ENCODE assay signal across 8 cellular contexts in the genomic region with DNA sequence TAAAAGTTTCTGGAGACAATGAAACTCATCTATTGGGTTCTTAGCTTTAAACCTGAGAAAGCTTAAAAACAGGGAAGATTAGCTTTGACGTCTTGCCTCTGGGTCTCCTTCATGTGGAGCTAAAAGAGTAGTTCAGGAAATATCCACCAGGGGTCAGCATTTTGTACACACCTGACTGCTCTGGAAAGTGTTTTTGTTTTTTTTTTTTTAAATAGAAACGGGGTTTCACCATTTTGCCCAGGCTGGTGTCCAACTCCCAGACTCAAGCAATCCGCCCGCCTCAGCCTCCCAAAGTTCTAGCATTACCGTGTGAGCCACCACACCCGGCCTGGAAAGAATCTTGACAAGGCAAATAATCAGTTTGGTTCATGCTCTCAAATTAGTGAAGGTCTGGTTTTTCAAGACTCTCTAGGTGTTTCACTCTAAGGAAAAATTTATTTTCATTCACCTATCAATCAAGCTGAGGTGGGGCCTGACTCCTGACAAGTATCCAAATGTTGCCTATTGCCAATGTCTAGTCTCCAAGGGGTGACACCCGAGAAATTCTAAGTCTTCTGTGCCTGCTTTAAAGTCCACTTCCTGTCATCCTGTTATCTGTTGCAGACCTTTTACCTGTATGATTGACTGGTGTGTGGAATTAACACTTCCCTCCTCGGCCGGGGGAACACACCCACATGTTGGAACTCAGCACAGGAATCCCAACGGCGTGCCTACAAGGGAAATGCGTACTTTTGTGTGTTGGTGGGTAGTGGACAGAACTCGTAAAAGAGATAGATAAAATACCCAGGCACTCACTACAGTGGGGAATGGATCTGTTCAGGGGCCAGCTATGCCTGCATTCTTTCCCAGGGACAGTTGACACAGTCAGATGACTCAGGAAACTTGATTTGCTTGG. TPM values are rescaled to one million over a fixed set of nuclear protein-coding genes. Genes with fewer than 3 reads are reported as not detected.
DNase-seq lines count a peak whose midpoint lies in the region; ATAC-seq and TF ChIP-seq lines count a peak whose summit lies in the region.

No MANE protein-coding gene starts in this region.

- intact Hi-C loops in stomach (cut with DNase I; ENCODE audit: low total_unique reads), result loop anchor here (5.0 to 10.0 kb wide), 2 partner anchors 64 to 236 kb away; no protein-coding TSS in a partner anchor

- no peaks in the 10 kb centered on the region for H3K9me3 ChIP-seq in DND-41 (ENCODE audit: insufficient read depth, low read length, severe bottlenecking)
- no peaks in the 10 kb centered on the region for H3K9me3 ChIP-seq in stomach

- H3K27me3 ChIP-seq in DND-41 (ENCODE audit: insufficient read depth, low read length, poor library complexity) (no peaks in the 10 kb centered on the region), stomach (no peaks in the 10 kb centered on the region)

- no peak for TF ChIP-seq POLR2A in stomach (IDR thresholded peaks at IDR 0.05)

- WGBS in stomach, 5 donors, result 24 to 31% (median 26%) methylated on average over 13 of the region's 13 CpGs

- no peak overlapping the region for H3K27ac ChIP-seq in DND-41 (ENCODE audit: low read length)
- peak overlapping the region in 3 of 5 donors; percentile 36 to 68 (median 40) for H3K27ac ChIP-seq in stomach

- peak overlapping the region in 1 of 2 experiments; percentile 15; a peak in 1 of 4 replicates for H3K4me3 ChIP-seq in DND-41 (ENCODE audit: low read depth in 1 of 2, low read length in 2 of 2)
- no peak overlapping the region for H3K4me3 ChIP-seq in stomach

- H3K27ac Mint-ChIP-seq in central memory CD8-positive, alpha-beta T cell (ENCODE audit: low read depth), result no peak overlapping the region

- no peak for TF ChIP-seq EP300 in stomach (IDR thresholded peaks at IDR 0.05)

- H3K36me3 ChIP-seq in DND-41 (ENCODE audit: insufficient read depth, low read length) (no peaks in the 10 kb centered on the region), stomach (peaks cover 0 to 2% (median 0%) of the 10 kb centered on the region in 4 donors)

- H3K4me1 ChIP-seq in DND-41 (ENCODE audit: insufficient read depth, low read length), result peaks cover 6% of the 10 kb centered on the region
- peaks cover 0 to 11% (median 7%) of the 10 kb centered on the region in 4 donors for H3K4me1 ChIP-seq in stomach

- H2AFZ ChIP-seq in DND-41 (ENCODE audit: low read depth, low read length), result peak overlapping the region; percentile 71

- no peaks in the 10 kb centered on the region for H3K27me3 Mint-ChIP-seq in central memory CD8-positive, alpha-beta T cell

- H3K4me1 Mint-ChIP-seq in central memory CD8-positive, alpha-beta T cell, result peaks cover 17% of the 10 kb centered on the region

- H3K36me3 Mint-ChIP-seq in central memory CD8-positive, alpha-beta T cell (ENCODE audit: insufficient read depth), result no peaks in the 10 kb centered on the region

- TF ChIP-seq CTCF in DND-41 (IDR thresholded peaks at IDR 0.05; ENCODE audit: borderline replicate concordance, extremely low read depth, low read length, poor library complexity, severe bottlenecking) (peak; percentile 82), stomach (IDR thresholded peaks at IDR 0.05) (peak in 6 of 7 experiments; percentile 27 to 90 (median 81))

- ATAC-seq in DND-41 (ENCODE audit: insufficient read depth, low read depth) (peak; percentile 85), GM21825 (IDR thresholded peaks at IDR 0.05; ENCODE audit: unreplicated experiment) (peak; percentile 68)
- peak; percentile 65 for ATAC-seq in central memory CD8-positive, alpha-beta T cell (replicated peaks; ENCODE audit: extremely low read depth, poor library complexity, severe bottlenecking)

- no peaks in the 10 kb centered on the region for H3K9me3 Mint-ChIP-seq in central memory CD8-positive, alpha-beta T cell

- no peaks in the 10 kb centered on the region for H3K79me2 ChIP-seq in DND-41 (ENCODE audit: insufficient read depth, low read length)

- no peaks in the 10 kb centered on the region for H4K20me1 ChIP-seq in DND-41 (ENCODE audit: insufficient read depth, low read length)

- H3K4me2 ChIP-seq in DND-41 (ENCODE audit: insufficient read depth, low read length), result peak overlapping the region; percentile 54

- peak overlapping the region; percentile 40 for H3K4me3 Mint-ChIP-seq in central memory CD8-positive, alpha-beta T cell

- H3K9ac ChIP-seq in DND-41 (ENCODE audit: low read depth, low read length), result no peak overlapping the region

- DNase-seq in DND-41 (peak; percentile 66), NCI-H1092 treated with DMSO at 0.1 percent for 48 hours (lab: John Stamatoyannopoulos, UW) (peak; percentile 42), T-helper 1 cell (peak in 4 of 5 donors; percentile 27 to 80 (median 58)), kidney tubule cell (ENCODE audit: low spot score) (peak; percentile 80), stomach (peak; percentile 50)
- DNase-seq in central memory CD8-positive, alpha-beta T cell (ENCODE audit: low spot score in 2 of 2), result peak in 1 of 2 donors; percentile 57
- DNase-seq in activated effector memory CD4-positive, alpha-beta T cell treated with Interleukin-2 at 50 U/mL for 16 hours, result no peak

RNA-seq across cellular contexts. Expression of a gene that starts 11.3 kb away (rescaled TPM):
- 10 to 100 TPM in 2 of 5 donors, under 1 TPM in 1, not detected in 2; 0.87 to 29.3 (median 16.9) TPM for total RNA-seq in stomach
- polyA plus RNA-seq in stomach, result 100 to 1,000 TPM in 1 of 3 donors, 10 to 100 TPM in 2; 27.6 to 220 (median 40.9) TPM

RNA-seq across cellular contexts. Expression of a gene that starts 35.1 kb away (rescaled TPM):
- 100 to 1,000 TPM in 2 of 5 donors, 10 to 100 TPM in 3; 35.3 to 146 (median 73.5) TPM for total RNA-seq in stomach
- polyA plus RNA-seq in stomach, result 10 to 100 TPM; 19.9 to 23.8 (median 19.9) TPM
